Comparison of ENCODE assay signal across 26 cellular contexts in the genomic region with DNA sequence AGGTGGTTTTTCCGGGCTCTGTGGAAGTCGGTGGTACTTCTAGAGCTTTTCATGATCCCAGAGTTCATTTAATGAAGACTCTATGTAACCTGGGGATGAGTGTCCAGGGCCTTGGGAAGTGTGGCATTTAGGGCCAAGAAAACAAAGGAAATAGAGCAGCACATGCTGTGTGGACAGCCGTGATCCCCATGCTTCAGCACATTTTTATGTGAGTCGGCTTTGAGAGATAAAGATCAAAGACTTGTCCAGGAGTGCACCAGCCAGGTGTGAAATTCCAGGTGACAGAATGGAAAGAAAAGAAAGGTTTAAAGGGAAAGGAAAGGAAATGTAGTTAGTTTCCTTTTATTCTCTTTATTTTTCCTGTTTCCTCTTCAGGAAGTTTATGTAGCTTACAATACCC.
DNase-seq lines count a peak whose midpoint lies in the region; ATAC-seq, FAIRE-seq and TF ChIP-seq lines count a peak whose summit lies in the region.
"Had no signal": no experiment of that assay in that cellular context is flagged by ENCODE, and none has a peak within 500 bp of the region (broad histone marks: within the 10 kb centered on the region; RNA-seq: fewer than 3 reads in every experiment).

No MANE protein-coding gene starts in this region.

- H2AFZ ChIP-seq in parathyroid adenoma: no peak overlapping the region
- H2AFZ ChIP-seq in PC-3 (ENCODE audit: low read length): no peak overlapping the region

- H3K4me3 ChIP-seq in HUES48 (ENCODE audit: low read depth, low read length): no peak overlapping the region
- H3K4me3 ChIP-seq in parathyroid adenoma (ENCODE audit: low read depth, low read length): peak overlapping the region; percentile 10
- H3K4me3 ChIP-seq in PC-3 (ENCODE audit: low read length): no peak overlapping the region
- H3K4me3 ChIP-seq: A549; BLaER1 treated with 17β-estradiol and CSF1 and Interleukin-3, amounts not matched to agents 10 nM and 100 nM; Peyer's patch; SK-N-MC had no signal

- intact Hi-C loops in PC-3 (cut with micrococcal nuclease): no loop called here

- no peaks in the 10 kb centered on the region for H3K27me3 ChIP-seq in HUES48 (ENCODE audit: control insufficient read depth, insufficient read depth, low read length)
- no peaks in the 10 kb centered on the region for H3K27me3 ChIP-seq in parathyroid adenoma (ENCODE audit: control insufficient read depth, insufficient read depth, low read length)
- no peaks in the 10 kb centered on the region for H3K27me3 ChIP-seq in PC-3 (ENCODE audit: low read length)
- H3K27me3 ChIP-seq: BLaER1 treated with 17β-estradiol and CSF1 and Interleukin-3, amounts not matched to agents 10 nM and 100 nM; Peyer's patch had no signal

- no TSS peak for BruUV-seq in PC-3 (replicated peaks; lab: Mats Ljungman, UMichigan)

- peak; percentile 17 for DNase-seq in dermis blood vessel endothelial cell
- peak; percentile 22 for DNase-seq in iPS-NIHi11 (ENCODE audit: low spot score)
- no peak for DNase-seq in NCI-H510A treated with DMSO at 0.1 percent for 48 hours (lab: John Stamatoyannopoulos, UW)
- DNase-seq in H54 (ENCODE audit: insufficient read length, low spot score): no peak
- DNase-seq in PC-3: no peak
- DNase-seq: AML-193; CD4-positive, alpha-beta T cell; DMS79; EL; GF-D8; Karpas-422; NCI-H1092; NCI-H1436 treated with DMSO at 0.1 percent for 48 hours; NCI-H2029 treated with DMSO at 0.1 percent for 48 hours; NCI-H446 treated with DMSO at 0.1 percent for 48 hours; NCI-H526 treated with DMSO at 0.1 percent for 48 hours; Peyer's patch; SIG-M5 had no signal

- FAIRE-seq in H54 (lab: Jason Lieb, UNC): no peak
- FAIRE-seq: A549, GM12891, H1, HepG2 had no signal

- H3K4me2 ChIP-seq in parathyroid adenoma (ENCODE audit: low read length): peak overlapping the region; percentile 58
- H3K4me2 ChIP-seq in PC-3 (ENCODE audit: low read length): no peak overlapping the region
- H3K4me2 ChIP-seq: A549; BLaER1 treated with 17β-estradiol and CSF1 and Interleukin-3, amounts not matched to agents 10 nM and 100 nM had no signal

- peak overlapping the region; percentile 14 for H3K27ac ChIP-seq in HUES48 (ENCODE audit: low read depth, low read length)
- H3K27ac ChIP-seq in parathyroid adenoma: peak overlapping the region; percentile 7
- no peak overlapping the region for H3K27ac ChIP-seq in PC-3 (ENCODE audit: low read length)
- H3K27ac ChIP-seq: A549; BLaER1 treated with 17β-estradiol and CSF1 and Interleukin-3, amounts not matched to agents 10 nM and 100 nM; Peyer's patch; SK-N-MC had no signal

- no peak for TF ChIP-seq CTCF in parathyroid adenoma (IDR thresholded peaks at IDR 0.05)
- no peak for TF ChIP-seq CTCF in PC-3 (conservative IDR thresholded peaks at IDR 0.05; ENCODE audit: low read depth, low read length)

- CTCF ChIA-PET in PC-3 (lab: Charles Lee): no interaction called here

- H3K36me3 ChIP-seq in HUES48 (ENCODE audit: control insufficient read depth, insufficient read depth, low read length) (no peaks in the 10 kb centered on the region), parathyroid adenoma (ENCODE audit: control insufficient read depth, insufficient read depth, low read length) (no peaks in the 10 kb centered on the region), PC-3 (ENCODE audit: low read depth, low read length) (no peaks in the 10 kb centered on the region)
- H3K36me3 ChIP-seq: BLaER1 treated with 17β-estradiol and CSF1 and Interleukin-3, amounts not matched to agents 10 nM and 100 nM; Peyer's patch had no signal

- ATAC-seq in PC-3: no peak
- ATAC-seq: A549, HepG2 had no signal

- no peaks in the 10 kb centered on the region for H3F3A ChIP-seq in PC-3 (ENCODE audit: low read length, unreplicated experiment)

- no peaks in the 10 kb centered on the region for H4K20me1 ChIP-seq in PC-3 (ENCODE audit: low read length)
- H4K20me1 ChIP-seq: BLaER1 treated with 17β-estradiol and CSF1 and Interleukin-3, amounts not matched to agents 10 nM and 100 nM had no signal

- no peak overlapping the region for H3K9ac ChIP-seq in HUES48 (ENCODE audit: low read depth, low read length)
- no peak overlapping the region for H3K9ac ChIP-seq in parathyroid adenoma
- no peak overlapping the region for H3K9ac ChIP-seq in PC-3 (ENCODE audit: low read length)
- H3K9ac ChIP-seq: BLaER1 treated with 17β-estradiol and CSF1 and Interleukin-3, amounts not matched to agents 10 nM and 100 nM had no signal

- H3K9me2 ChIP-seq in PC-3 (replicated peaks; ENCODE audit: low read length): no peaks in the 10 kb centered on the region

- POLR2A ChIA-PET in PC-3 (lab: Charles Lee; ENCODE audit: unreplicated experiment): no interaction called here

- no peaks in the 10 kb centered on the region for H3K9me3 ChIP-seq in HUES48 (ENCODE audit: control insufficient read depth, insufficient read depth, low read length)
- H3K9me3 ChIP-seq in parathyroid adenoma (ENCODE audit: control insufficient read depth, low read length): no peaks in the 10 kb centered on the region
- H3K9me3 ChIP-seq in PC-3 (ENCODE audit: low read length): no peaks in the 10 kb centered on the region
- H3K9me3 ChIP-seq: A549; BLaER1 treated with 17β-estradiol and CSF1 and Interleukin-3, amounts not matched to agents 10 nM and 100 nM; Peyer's patch had no signal

- H3K4me1 ChIP-seq in HUES48 (ENCODE audit: control insufficient read depth, insufficient read depth, low read length) (peaks cover 10% of the 10 kb centered on the region), parathyroid adenoma (peaks cover 8% of the 10 kb centered on the region), PC-3 (ENCODE audit: insufficient read depth, low read length) (0 out of 2 replicates have a peak, but pooled peaks cover 7% of the 10 kb centered on the region)
- H3K4me1 ChIP-seq: BLaER1 treated with 17β-estradiol and CSF1 and Interleukin-3, amounts not matched to agents 10 nM and 100 nM; Peyer's patch had no signal

- H3K79me2 ChIP-seq in parathyroid adenoma (no peaks in the 10 kb centered on the region), PC-3 (ENCODE audit: low read length) (no peaks in the 10 kb centered on the region)

- no peak for TF ChIP-seq POLR2A in H54 (IDR thresholded peaks at IDR 0.05; ENCODE audit: low read depth, low read length)

Comparison
In these comparisons a context has a peak if more than half of its experiments do, and no peak if none do; other contexts are left out.
1. DNase-seq: peak in dermis blood vessel endothelial cell (single experiment) and iPS-NIHi11 (single experiment); none in NCI-H510A treated with DMSO at 0.1 percent for 48 hours (single experiment), H54 (single experiment) and PC-3 (single experiment).